In genomic region chr4:101089168-101089567, GRCh38 we compare ENCODE assay signal across 17 cellular contexts.
DNase-seq lines count a peak whose midpoint lies in the region; ATAC-seq and TF ChIP-seq lines count a peak whose summit lies in the region.
"Had no signal": no experiment of that assay in that cellular context is flagged by ENCODE, and none has a peak within 500 bp of the region (broad histone marks: within the 10 kb centered on the region; RNA-seq: fewer than 3 reads in every experiment).

No MANE protein-coding gene starts in this region.

- no peak for TF ChIP-seq CTCF in BE2C (IDR thresholded peaks at IDR 0.05; ENCODE audit: low read depth, low read length)
- TF ChIP-seq CTCF in Calu3 (IDR thresholded peaks at IDR 0.05; ENCODE audit: unreplicated experiment): no peak

- peaks cover 10% of the 10 kb centered on the region for H3K4me1 Mint-ChIP-seq in activated T-helper 17 cell treated with anti-CD3 and anti-CD28 coated beads, Interleukin-2, amount 50 U/mL, for 72 hours
- H3K4me1 Mint-ChIP-seq in naive B cell (peaks cover 39 to 48% (median 39%) of the 10 kb centered on the region in 3 donors), Calu3 (ENCODE audit: low read depth, unreplicated experiment) (no peaks in the 10 kb centered on the region)

- CTCF ChIA-PET in Calu3 (lab: Charles Lee): interaction anchor here (0.7 kb wide), 1 partner anchor 265 kb away, joined by 3 read pairs; no protein-coding TSS in a partner anchor

- no peak overlapping the region for H3K4me3 Mint-ChIP-seq in activated T-helper 17 cell treated with anti-CD3 and anti-CD28 coated beads, Interleukin-2, amount 50 U/mL, for 72 hours
- H3K4me3 Mint-ChIP-seq in naive B cell: no peak overlapping the region
- H3K4me3 Mint-ChIP-seq in Calu3 (ENCODE audit: low read depth, unreplicated experiment): no peak overlapping the region

- H3K9me3 ChIP-seq in BE2C: no peaks in the 10 kb centered on the region; the same call in none of the 2 replicates
- H3K9me3 ChIP-seq: HAP-1, SJSA1 had no signal

- peaks cover 5% of the 10 kb centered on the region for H3K4me1 ChIP-seq in BE2C
- H3K4me1 ChIP-seq: HAP-1, SJSA1 had no signal

- no peak overlapping the region for H3K4me3 ChIP-seq in BE2C (ENCODE audit: low read depth, low read length)
- H3K4me3 ChIP-seq: HAP-1, K562, PC-9, SJSA1 had no signal

- H3K36me3 ChIP-seq in BE2C: peaks cover 7% of the 10 kb centered on the region; the same call in 1 of the 2 replicates
- H3K36me3 ChIP-seq: HAP-1 had no signal

- peak overlapping the region; percentile 4 for H3K27ac Mint-ChIP-seq in activated T-helper 17 cell treated with anti-CD3 and anti-CD28 coated beads, Interleukin-2, amount 50 U/mL, for 72 hours
- H3K27ac Mint-ChIP-seq in naive B cell (peak overlapping the region; percentile 23 to 81 (median 78)), Calu3 (ENCODE audit: unreplicated experiment) (no peak overlapping the region)

- H3K27me3 Mint-ChIP-seq in activated T-helper 17 cell treated with anti-CD3 and anti-CD28 coated beads, Interleukin-2, amount 50 U/mL, for 72 hours: no peaks in the 10 kb centered on the region
- H3K27me3 Mint-ChIP-seq in naive B cell: no peaks in the 10 kb centered on the region
- no peaks in the 10 kb centered on the region for H3K27me3 Mint-ChIP-seq in Calu3 (ENCODE audit: unreplicated experiment)

- ATAC-seq in activated T-helper 17 cell treated with anti-CD3 and anti-CD28 coated beads, Interleukin-2, amount 50 U/mL, for 72 hours (replicated peaks): no peak
- ATAC-seq in naive B cell (ENCODE audit: low read depth in 2 of 2): no peak
- ATAC-seq: K562 had no signal

- intact Hi-C loops in Calu3 (cut with micrococcal nuclease; ENCODE audit: unreplicated experiment): no loop called here

- DNase-seq in BE2C (peak; percentile 13), HT-29 (ENCODE audit: low spot score) (peak; percentile 52), naive B cell (no peak), NCI-H146 treated with DMSO at 0.1 percent for 48 hours (lab: John Stamatoyannopoulos, UW; ENCODE audit: unreplicated experiment) (no peak), Calu3 (no peak), SKM-1 treated with dmso at 0.1 percent for 144 hours (lab: John Stamatoyannopoulos, UW; ENCODE audit: unreplicated experiment) (no peak)
- DNase-seq: COR-L47, DMS153, NCI-H1417 treated with DMSO at 0.1 percent for 48 hours, NCI-H2029 treated with DMSO at 0.1 percent for 48 hours, NCI-H510A, NCI-H774, PC-9 had no signal

- H3K9me3 Mint-ChIP-seq in activated T-helper 17 cell treated with anti-CD3 and anti-CD28 coated beads, Interleukin-2, amount 50 U/mL, for 72 hours: peaks cover 4% of the 10 kb centered on the region
- H3K9me3 Mint-ChIP-seq in naive B cell (peaks cover 0 to 11% (median 3%) of the 10 kb centered on the region in 7 donors), Calu3 (ENCODE audit: low read depth, unreplicated experiment) (no peaks in the 10 kb centered on the region)

- no peaks in the 10 kb centered on the region for H3K27me3 ChIP-seq in BE2C
- H3K27me3 ChIP-seq: SJSA1 had no signal

- H3K36me3 Mint-ChIP-seq in activated T-helper 17 cell treated with anti-CD3 and anti-CD28 coated beads, Interleukin-2, amount 50 U/mL, for 72 hours (ENCODE audit: low read depth): peaks cover 49% of the 10 kb centered on the region
- peaks cover 21 to 22% of the 10 kb centered on the region in 2 donors for H3K36me3 Mint-ChIP-seq in naive B cell
- no peaks in the 10 kb centered on the region for H3K36me3 Mint-ChIP-seq in Calu3 (ENCODE audit: insufficient read depth, unreplicated experiment)

- BruUV-seq in Calu3 (replicated peaks; lab: Mats Ljungman, UMichigan): no TSS peak

Comparison
In these comparisons a context has a peak if more than half of its experiments do, and no peak if none do; other contexts are left out.
1. DNase-seq: peak in BE2C (single experiment) and HT-29 (single experiment); none in naive B cell (single experiment), NCI-H146 treated with DMSO at 0.1 percent for 48 hours (single experiment), Calu3 (single experiment) and SKM-1 treated with dmso at 0.1 percent for 144 hours (single experiment).